8 cellular contexts compared by ENCODE assay signal in genomic region chr14:106436310-106436905, GRCh38.
A peak's percentile ranks its signal among the peaks of the same experiment; 100 is the strongest.
DNase-seq lines count a peak whose midpoint lies in the region; ATAC-seq, FAIRE-seq and TF ChIP-seq lines count a peak whose summit lies in the region.

No MANE protein-coding gene starts in this region.

- H3K4me3 Mint-ChIP-seq in CD8-positive, alpha-beta memory T cell, result no peak overlapping the region
- H3K4me3 Mint-ChIP-seq in activated B cell treated with CpG ODN at 0.5 μM for 24 hours, result no peak overlapping the region

- no peaks in the 10 kb centered on the region for H3K9me2 ChIP-seq in Loucy (replicated peaks; ENCODE audit: low read depth, low read length)

- H3K9me3 Mint-ChIP-seq in CD8-positive, alpha-beta memory T cell, result no peaks in the 10 kb centered on the region
- no peaks in the 10 kb centered on the region for H3K9me3 Mint-ChIP-seq in activated B cell treated with CpG ODN at 0.5 μM for 24 hours

- POLR2A ChIA-PET in CD8-positive, alpha-beta memory T cell (lab: Charles Lee), result no interaction called here
- POLR2A ChIA-PET in activated B cell treated with CpG ODN at 0.5 μM for 24 hours (lab: Charles Lee), result no interaction called here
- POLR2A ChIA-PET in H1 (lab: Charles Lee; ENCODE audit: partially characterized antibody), result no interaction called here

- CTCF ChIA-PET in CD8-positive, alpha-beta memory T cell (lab: Charles Lee), result interaction anchor here (1.0 to 2.7 kb wide), 11 partner anchors 12 to 103 kb away, joined by 3 to 15 read pairs (median 4); no protein-coding TSS in a partner anchor
- CTCF ChIA-PET in activated B cell treated with CpG ODN at 0.5 μM for 24 hours (lab: Charles Lee) (interaction anchor here (0.6 to 2.3 kb wide), 27 partner anchors 10 to 1596 kb away, joined by 3 to 9 read pairs (median 3); no protein-coding TSS in a partner anchor), H1 (lab: Charles Lee; ENCODE audit: partially characterized antibody) (interaction anchor here (0.6 kb wide), 2 partner anchors 280 to 939 kb away, joined by 3 read pairs; no protein-coding TSS in a partner anchor)

- H4K5ac ChIP-seq in H1 (ENCODE audit: insufficient read length, low read depth, low read length), result no peak overlapping the region

- no peak overlapping the region for H2BK120ac ChIP-seq in H1 (replicated peaks; ENCODE audit: low read depth, low read length)

- H3K23ac ChIP-seq in H1 (ENCODE audit: insufficient read length), result no peak overlapping the region

- H3K9me3 ChIP-seq in CD8-positive, alpha-beta memory T cell (ENCODE audit: low read length), result no peaks in the 10 kb centered on the region
- H3K9me3 ChIP-seq in Loucy (ENCODE audit: insufficient read depth, low read depth, low read length) (no peaks in the 10 kb centered on the region), H1 (ENCODE audit: insufficient read depth in 2 of 2, low read depth in 1 of 2, low read length in 1 of 2) (peaks cover 9 to 49% of the 10 kb centered on the region in 2 experiments; a peak in 3 of 4 replicates)

- no peak overlapping the region for H3K9ac ChIP-seq in Loucy (ENCODE audit: low read depth, low read length, poor library complexity, severe bottlenecking)
- no peak overlapping the region for H3K9ac ChIP-seq in H1 (replicated peaks in 1 of 4; ENCODE audit: extremely low read depth in 1 of 4, low read depth in 3 of 4, low read length in 3 of 4)

- H3K79me2 ChIP-seq in Loucy (ENCODE audit: insufficient read depth, low read length), result no peaks in the 10 kb centered on the region
- no peaks in the 10 kb centered on the region for H3K79me2 ChIP-seq in H1 (ENCODE audit: control insufficient read depth in 1 of 2, insufficient read depth in 2 of 2, low read length in 2 of 2)

- TF ChIP-seq EP300 in H1 (IDR thresholded peaks at IDR 0.05; ENCODE audit: borderline replicate concordance in 1 of 2, low read depth in 2 of 2, low read length in 2 of 2), result no peak

- ATAC-seq in activated B cell treated with CpG ODN at 0.5 μM for 24 hours (ENCODE audit: low read depth), result no peak
- ATAC-seq in GM21737 (IDR thresholded peaks at IDR 0.05; ENCODE audit: unreplicated experiment), result no peak
- ATAC-seq in GM18858 (IDR thresholded peaks at IDR 0.05; ENCODE audit: unreplicated experiment), result no peak
- no peak for ATAC-seq in HG03108 (IDR thresholded peaks at IDR 0.05; ENCODE audit: unreplicated experiment)

- H3K36me3 Mint-ChIP-seq in CD8-positive, alpha-beta memory T cell, result no peaks in the 10 kb centered on the region
- H3K36me3 Mint-ChIP-seq in activated B cell treated with CpG ODN at 0.5 μM for 24 hours (ENCODE audit: low read depth), result no peaks in the 10 kb centered on the region

- no peaks in the 10 kb centered on the region for H3K4me1 ChIP-seq in CD8-positive, alpha-beta memory T cell (ENCODE audit: insufficient read depth, low read length)
- peaks cover 29% of the 10 kb centered on the region for H3K4me1 ChIP-seq in Loucy (ENCODE audit: insufficient read depth, low read length, poor library complexity, severe bottlenecking)
- no peaks in the 10 kb centered on the region for H3K4me1 ChIP-seq in H1 (replicated peaks in 1 of 4; ENCODE audit: control insufficient read depth in 3 of 4, insufficient read depth in 4 of 4, low read length in 3 of 4)

- no peaks in the 10 kb centered on the region for H3K79me1 ChIP-seq in H1 (ENCODE audit: low read depth, low read length)

- H3K27ac ChIP-seq in CD8-positive, alpha-beta memory T cell (ENCODE audit: low read depth, low read length), result no peak overlapping the region
- H3K27ac ChIP-seq in H1 (ENCODE audit: low read depth, low read length), result no peak overlapping the region

- H2BK20ac ChIP-seq in H1 (ENCODE audit: low read length), result no peak overlapping the region

- peaks cover 13 to 17% of the 10 kb centered on the region in 2 donors for H3K27me3 Mint-ChIP-seq in CD8-positive, alpha-beta memory T cell
- peaks cover 21% of the 10 kb centered on the region for H3K27me3 Mint-ChIP-seq in activated B cell treated with CpG ODN at 0.5 μM for 24 hours

- H3K27me3 ChIP-seq in CD8-positive, alpha-beta memory T cell (ENCODE audit: insufficient read depth, low read length, poor library complexity, severe bottlenecking), result no peaks in the 10 kb centered on the region
- H3K27me3 ChIP-seq in Loucy (ENCODE audit: insufficient read depth, low read length, poor library complexity, severe bottlenecking), result no peaks in the 10 kb centered on the region
- H3K27me3 ChIP-seq in H1 (replicated peaks in 1 of 4; ENCODE audit: control insufficient read depth in 3 of 4, extremely low read depth in 1 of 4, insufficient read depth in 3 of 4, low read length in 3 of 4), result no peaks in the 10 kb centered on the region

- FAIRE-seq in H1 (lab: Jason Lieb, UNC), result no peak

- H4K8ac ChIP-seq in H1 (ENCODE audit: extremely low read depth, insufficient read depth, low read length), result no peak overlapping the region

- no peak overlapping the region for H2BK5ac ChIP-seq in H1 (ENCODE audit: low read depth, low read length)

- DNase-seq in CD8-positive, alpha-beta memory T cell, result peak; percentile 48 to 68 (median 59)
- DNase-seq in activated B cell treated with CpG ODN at 0.5 μM for 24 hours, result peak; percentile 44
- peak in 1 of 2 experiments; percentile 29 for DNase-seq in H1 (ENCODE audit: low read depth in 1 of 2, low spot score in 2 of 2)
- DNase-seq in stimulated activated CD4-positive, alpha-beta T cell treated with anti-CD3 and anti-CD28 coated beads, Interleukin-4, amount 100 ng/mL, for 4 hours, result peak; percentile 52 to 73

- H2AFZ ChIP-seq in Loucy (ENCODE audit: low read length), result no peak overlapping the region
- no peak overlapping the region for H2AFZ ChIP-seq in H1 (ENCODE audit: low read length)

- no peak overlapping the region for H3K4me3 ChIP-seq in CD8-positive, alpha-beta memory T cell (ENCODE audit: low read length)
- H3K4me3 ChIP-seq in Loucy (ENCODE audit: low read length, poor library complexity, severe bottlenecking) (no peak overlapping the region), H1 (ENCODE audit: extremely low read depth in 1 of 4, insufficient read depth in 2 of 4, low read depth in 3 of 4, low read length in 4 of 4) (no peak overlapping the region)

- no peak overlapping the region for H3K27ac Mint-ChIP-seq in CD8-positive, alpha-beta memory T cell
- H3K27ac Mint-ChIP-seq in activated B cell treated with CpG ODN at 0.5 μM for 24 hours, result no peak overlapping the region

- no peak overlapping the region for H3K56ac ChIP-seq in H1 (replicated peaks; ENCODE audit: insufficient read length, low read depth, low read length)

- H2BK12ac ChIP-seq in H1 (ENCODE audit: low read depth, low read length), result no peak overlapping the region

- no peaks in the 10 kb centered on the region for H3K23me2 ChIP-seq in H1 (ENCODE audit: low read depth, low read length)

- TF ChIP-seq CTCF in Loucy (conservative IDR thresholded peaks at IDR 0.05; ENCODE audit: low read length), result peak; percentile 61
- TF ChIP-seq CTCF in activated B cell treated with CpG ODN at 0.5 μM for 24 hours (IDR thresholded peaks at IDR 0.05), result peak; percentile 45
- peak in 2 of 3 experiments; percentile 16 to 33; a peak in 2 of 4 replicates for TF ChIP-seq CTCF in H1 (IDR thresholded peaks at IDR 0.05; ENCODE audit: control extremely low read depth in 1 of 3, insufficient read depth in 1 of 3, low read depth in 1 of 3, low read length in 3 of 3)

- H3K36me3 ChIP-seq in CD8-positive, alpha-beta memory T cell (ENCODE audit: insufficient read depth, low read length), result no peaks in the 10 kb centered on the region
- H3K36me3 ChIP-seq in Loucy (ENCODE audit: insufficient read depth, low read length) (no peaks in the 10 kb centered on the region), H1 (ENCODE audit: control insufficient read depth in 2 of 4, insufficient read depth in 4 of 4, low read length in 3 of 4) (no peaks in the 10 kb centered on the region)

- H4K91ac ChIP-seq in H1 (replicated peaks; ENCODE audit: insufficient read length, low read length), result no peak overlapping the region

- intact Hi-C loops in activated B cell treated with CpG ODN at 0.5 μM for 24 hours (cut with micrococcal nuclease), result loop anchor here (1.0 kb wide), 1 partner anchor 82 kb away; no protein-coding TSS in a partner anchor

- no peak for TF ChIP-seq POLR2A in H1 (IDR thresholded peaks at IDR 0.05; ENCODE audit: control extremely low read depth in 1 of 2, low read depth in 2 of 2, low read length in 2 of 2)

- no peak overlapping the region for H2AK5ac ChIP-seq in H1 (ENCODE audit: low read depth, low read length)

- peak in 1 of 2 experiments; percentile 4; a peak in 1 of 4 replicates for TF ChIP-seq RAD21 in H1 (IDR thresholded peaks at IDR 0.05 in 1 of 2, conservative IDR thresholded peaks at IDR 0.05 in 1 of 2; ENCODE audit: low read depth in 2 of 2, low read length in 2 of 2)

- H3K4ac ChIP-seq in H1 (replicated peaks; ENCODE audit: insufficient read length, low read depth, low read length), result no peak overlapping the region

- no peaks in the 10 kb centered on the region for H3F3A ChIP-seq in Loucy (ENCODE audit: low read depth)

- peaks cover 0 to 2% (median 0%) of the 10 kb centered on the region in 3 donors for H3K4me1 Mint-ChIP-seq in CD8-positive, alpha-beta memory T cell
- H3K4me1 Mint-ChIP-seq in activated B cell treated with CpG ODN at 0.5 μM for 24 hours, result no peaks in the 10 kb centered on the region

- no peak overlapping the region for H3K4me2 ChIP-seq in Loucy (ENCODE audit: low read depth, low read length, poor library complexity, severe bottlenecking)
- H3K4me2 ChIP-seq in H1 (ENCODE audit: insufficient read depth in 1 of 2, low read depth in 2 of 2, low read length in 2 of 2), result no peak overlapping the region

- WGBS in H1 (ENCODE audit: extremely low coverage in 1 of 2, insufficient coverage in 1 of 2, insufficient read length in 1 of 2, insufficient replicate concordance in 2 of 2, low coverage in 1 of 2, low lambda C conversion rate in 2 of 2, missing lambda C conversion rate in 1 of 2), 2 experiments, result 57% methylated on average over 5 of the region's 16 CpGs; no CpG with 5 or more reads in 1 of the 2 experiments

- no peak overlapping the region for H2BK15ac ChIP-seq in H1 (ENCODE audit: low read length)

- no peak overlapping the region for H3K18ac ChIP-seq in H1 (ENCODE audit: extremely low read depth, low read length)

- no peak overlapping the region for H3K14ac ChIP-seq in H1 (ENCODE audit: insufficient read length)

- H4K20me1 ChIP-seq in Loucy (ENCODE audit: insufficient read depth, low read length, poor library complexity, severe bottlenecking) (no peaks in the 10 kb centered on the region), H1 (replicated peaks in 1 of 2; ENCODE audit: control insufficient read depth in 1 of 2, insufficient read depth in 2 of 2, low read length in 2 of 2) (no peaks in the 10 kb centered on the region)

TF ChIP-seq in H1, 55 proteins besides CTCF, POLR2A, EP300 and RAD21:
- no peak for TF ChIP-seq MAX (IDR thresholded peaks at IDR 0.05)
